1 cellular context compared by ENCODE assay signal in genomic region chr7:27202018-27202740, GRCh38.
TF ChIP-seq lines count a peak whose summit lies in the region.

No MANE protein-coding gene starts in this region.

TF ChIP-seq in H1, 55 proteins besides CTCF, POLR2A, EP300 and RAD21:
- TF ChIP-seq EZH2 (IDR thresholded peaks at IDR 0.05; ENCODE audit: low read depth, low read length, severe bottlenecking) (peak; percentile 8), YY1 (IDR thresholded peaks at IDR 0.05; ENCODE audit: low read depth, low read length) (peak; percentile 15; the same call in 1 of the 2 replicates), RNF2 (IDR thresholded peaks at IDR 0.05; ENCODE audit: borderline replicate concordance, low read depth, low read length, missing control alignments, poor library complexity, severe bottlenecking) (peak; percentile 99), SUZ12 (IDR thresholded peaks at IDR 0.05; ENCODE audit: low read length) (peak; percentile 59), CTBP2 (IDR thresholded peaks at IDR 0.05; ENCODE audit: borderline replicate concordance, insufficient read depth, insufficient read length, low read length) (peak; percentile 44), CBX8 (IDR thresholded peaks at IDR 0.05; ENCODE audit: borderline replicate concordance, low read depth, low read length) (peak; percentile 99; the same call in 1 of the 2 replicates), CBX5 (IDR thresholded peaks at IDR 0.05; ENCODE audit: low read depth, low read length) (no peak), CEBPB (IDR thresholded peaks at IDR 0.05; ENCODE audit: low read depth, low read length) (no peak)
